In genomic region chr17:39738568-39738901, GRCh38 we compare ENCODE assay signal across 8 cellular contexts. TPM values are rescaled to one million over a fixed set of nuclear protein-coding genes. Genes with fewer than 3 reads are reported as not detected.
DNase-seq lines count a peak whose midpoint lies in the region; ATAC-seq, FAIRE-seq and TF ChIP-seq lines count a peak whose summit lies in the region.

No MANE protein-coding gene starts in this region.

- no peak for TF ChIP-seq POLR2A in endothelial cell of umbilical vein (IDR thresholded peaks at IDR 0.05; ENCODE audit: low read depth, low read length)

- dilution Hi-C loops in endothelial cell of umbilical vein (cut with MboI; ENCODE audit: extremely low pct_ligation_motif_present, low sequenced_read_pairs): no loop called here

- H3K4me2 ChIP-seq in endothelial cell of umbilical vein (ENCODE audit: insufficient read depth, low read length): no peak overlapping the region

- no peaks in the 10 kb centered on the region for H4K20me1 ChIP-seq in endothelial cell of umbilical vein (replicated peaks; ENCODE audit: control insufficient read depth, extremely low read depth, insufficient read depth, low read length)

- no peaks in the 10 kb centered on the region for H3K9me1 ChIP-seq in endothelial cell of umbilical vein (replicated peaks; ENCODE audit: control insufficient read depth, extremely low read depth, insufficient read depth, low read length)

- H3K9ac ChIP-seq in endothelial cell of umbilical vein (replicated peaks; ENCODE audit: extremely low read depth, insufficient read depth, low read length): no peak overlapping the region

- peak overlapping the region; percentile 66 for H2AFZ ChIP-seq in endothelial cell of umbilical vein (ENCODE audit: low read depth, low read length)

- H3K27ac ChIP-seq in endothelial cell of umbilical vein (ENCODE audit: insufficient read depth, low read depth, low read length): no peak overlapping the region

- H3K4me1 Mint-ChIP-seq in osteocyte (ENCODE audit: unreplicated experiment): peaks cover 27% of the 10 kb centered on the region

- peak overlapping the region; percentile 56 for H3K4me3 Mint-ChIP-seq in osteocyte (ENCODE audit: unreplicated experiment)

- no peaks in the 10 kb centered on the region for H3K79me2 ChIP-seq in endothelial cell of umbilical vein (ENCODE audit: control insufficient read depth, insufficient read depth, low read length)

- H3K9me3 ChIP-seq in endothelial cell of umbilical vein (replicated peaks; ENCODE audit: control insufficient read depth, insufficient read depth, low read length): no peaks in the 10 kb centered on the region

- H3K36me3 Mint-ChIP-seq in osteocyte (ENCODE audit: unreplicated experiment): no peaks in the 10 kb centered on the region

- peaks cover 18 to 27% of the 10 kb centered on the region in 2 experiments for H3K27me3 ChIP-seq in endothelial cell of umbilical vein (ENCODE audit: control insufficient read depth in 2 of 2, insufficient read depth in 2 of 2, low read length in 2 of 2)

- no peaks in the 10 kb centered on the region for H3K36me3 ChIP-seq in endothelial cell of umbilical vein (ENCODE audit: control insufficient read depth in 2 of 2, extremely low read depth in 1 of 2, insufficient read depth in 2 of 2, low read length in 2 of 2)

- no peak overlapping the region for H3K27ac Mint-ChIP-seq in osteocyte (ENCODE audit: unreplicated experiment)

- DNase-seq in Right ventricle myocardium superior: no peak
- DNase-seq in cardiac septum (ENCODE audit: low spot score): no peak
- DNase-seq in activated CD4-positive, alpha-beta T cell treated with anti-CD3 and anti-CD28 coated beads, Interleukin-2, amount 50 U/mL, for 48 hours: peak; percentile 63 to 75
- no peak for DNase-seq in endothelial cell of umbilical vein (ENCODE audit: low read depth, low spot score)
- no peak for DNase-seq in osteocyte (ENCODE audit: extremely low spot score, unreplicated experiment)
- DNase-seq in CD1c-positive myeloid dendritic cell (ENCODE audit: extremely low spot score): no peak

- CTCF ChIA-PET in endothelial cell of umbilical vein (lab: Charles Lee): interaction anchor here (1.6 kb wide), 1 partner anchor 9 kb away, joined by 11 read pairs; the partner anchor contains the start of gene MIEN1

- no TSS peak for BruUV-seq in endothelial cell of umbilical vein (replicated peaks; lab: Mats Ljungman, UMichigan)

- intact Hi-C loops in Right ventricle myocardium superior (cut with DNase I) (no loop called here), cardiac septum (cut with DNase I) (no loop called here), endothelial cell of umbilical vein (cut with micrococcal nuclease) (loop anchor here (1.0 kb wide), 1 partner anchor 44 kb away; no protein-coding TSS in a partner anchor)

- ATAC-seq in Right ventricle myocardium superior (ENCODE audit: poor library complexity) (peak; percentile 26), HG02884 (IDR thresholded peaks at IDR 0.05; ENCODE audit: unreplicated experiment) (no peak), HG03520 (IDR thresholded peaks at IDR 0.05; ENCODE audit: unreplicated experiment) (no peak)

- TF ChIP-seq CTCF in endothelial cell of umbilical vein (IDR thresholded peaks at IDR 0.05; ENCODE audit: extremely low read depth in 1 of 2, insufficient read depth in 1 of 2, low read depth in 1 of 2, low read length in 2 of 2) (no peak), osteocyte (IDR thresholded peaks at IDR 0.05) (no peak)

- H3K27me3 Mint-ChIP-seq in osteocyte (ENCODE audit: unreplicated experiment): peaks cover 5% of the 10 kb centered on the region

- H3K4me3 ChIP-seq in endothelial cell of umbilical vein (replicated peaks in 1 of 3; ENCODE audit: insufficient read depth in 1 of 3, low read depth in 1 of 3, low read length in 3 of 3): no peak overlapping the region

- no peak for FAIRE-seq in endothelial cell of umbilical vein (lab: Jason Lieb, UNC)

- peaks cover 14% of the 10 kb centered on the region for H3K4me1 ChIP-seq in endothelial cell of umbilical vein (ENCODE audit: control insufficient read depth, extremely low read depth, insufficient read depth, low read length)

- POLR2A ChIA-PET in endothelial cell of umbilical vein (lab: Charles Lee): no interaction called here

- no peaks in the 10 kb centered on the region for H3K9me3 Mint-ChIP-seq in osteocyte (ENCODE audit: unreplicated experiment)

TF ChIP-seq in endothelial cell of umbilical vein, 7 proteins besides CTCF, POLR2A, EP300 and RAD21:
- peak; percentile 66 for TF ChIP-seq EZH2 (IDR thresholded peaks at IDR 0.05; ENCODE audit: borderline replicate concordance, low read depth, low read length, severe bottlenecking)
- no peak for TF ChIP-seq MAX (IDR thresholded peaks at IDR 0.05; ENCODE audit: insufficient read depth, insufficient read length)

RNA-seq across cellular contexts. Expression of gene GRB7, which starts 0.8 kb away (rescaled TPM):
- 2.2 TPM for total RNA-seq in Right ventricle myocardium superior
- total RNA-seq in cardiac septum: 0.65 TPM
- total RNA-seq in endothelial cell of umbilical vein: not detected in 2 replicates
- 0.04 and 0.06 TPM in 2 replicates for polyA plus RNA-seq in endothelial cell of umbilical vein
- polyA plus RNA-seq in endothelial cell of umbilical vein (2011; cell fraction: cytosol; rRNA removed): 0.04 TPM in 1 of 2 replicates, not detected in the other
- 0.17 and 0.24 TPM in 2 replicates for polyA plus RNA-seq in endothelial cell of umbilical vein (2011; cell fraction: nucleus; rRNA removed)
- polyA plus RNA-seq in endothelial cell of umbilical vein (2012): 0.15 and 0.35 TPM in 2 replicates
- 0.36 TPM in 1 of 2 replicates, not detected in the other for polyA minus RNA-seq in endothelial cell of umbilical vein
- 2.7 TPM for polyA minus RNA-seq in endothelial cell of umbilical vein (2011; cell fraction: cytosol; rRNA and poly(A)+ RNA removed)
- not detected in 2 replicates for polyA minus RNA-seq in endothelial cell of umbilical vein (2011; cell fraction: nucleus; rRNA and poly(A)+ RNA removed)
- 0.94 and 1.2 TPM in 2 replicates for total RNA-seq in osteocyte

RNA-seq across cellular contexts. Expression of gene MIEN1, which starts 8.2 kb away (rescaled TPM):
- total RNA-seq in Right ventricle myocardium superior: 50.4 TPM
- total RNA-seq in cardiac septum: 48.5 TPM
- 42.4 and 51.1 TPM in 2 replicates for total RNA-seq in endothelial cell of umbilical vein
- polyA plus RNA-seq in endothelial cell of umbilical vein: 74.1 and 74.5 TPM in 2 replicates
- polyA plus RNA-seq in endothelial cell of umbilical vein (2011; cell fraction: cytosol; rRNA removed): 70.9 and 81.7 TPM in 2 replicates
- 26.5 and 26.8 TPM in 2 replicates for polyA plus RNA-seq in endothelial cell of umbilical vein (2011; cell fraction: nucleus; rRNA removed)
- 71.2 and 91.6 TPM in 2 replicates for polyA plus RNA-seq in endothelial cell of umbilical vein (2012)
- 19.7 and 20.0 TPM in 2 replicates for polyA minus RNA-seq in endothelial cell of umbilical vein
- polyA minus RNA-seq in endothelial cell of umbilical vein (2011; cell fraction: cytosol; rRNA and poly(A)+ RNA removed): 23.8 TPM
- 10.8 TPM in 2 replicates for polyA minus RNA-seq in endothelial cell of umbilical vein (2011; cell fraction: nucleus; rRNA and poly(A)+ RNA removed)
- total RNA-seq in osteocyte: 48.4 and 52.7 TPM in 2 replicates

RNA-seq across cellular contexts. Expression of gene ERBB2, which starts 38.7 kb away (rescaled TPM):
- total RNA-seq in Right ventricle myocardium superior (64.2 TPM), cardiac septum (84.4 TPM), endothelial cell of umbilical vein (29.1 and 32.9 TPM in 2 replicates), osteocyte (66.2 and 69.9 TPM in 2 replicates)
- 20.6 and 22.8 TPM in 2 replicates for polyA plus RNA-seq in endothelial cell of umbilical vein
- 12.2 and 14.5 TPM in 2 replicates for polyA plus RNA-seq in endothelial cell of umbilical vein (2011; cell fraction: cytosol; rRNA removed)
- 20.0 and 24.1 TPM in 2 replicates for polyA plus RNA-seq in endothelial cell of umbilical vein (2011; cell fraction: nucleus; rRNA removed)
- polyA plus RNA-seq in endothelial cell of umbilical vein (2012): 19.6 and 32.9 TPM in 2 replicates
- 27.5 and 44.6 TPM in 2 replicates for polyA minus RNA-seq in endothelial cell of umbilical vein
- 13.6 TPM for polyA minus RNA-seq in endothelial cell of umbilical vein (2011; cell fraction: cytosol; rRNA and poly(A)+ RNA removed)
- 10.1 and 16.2 TPM in 2 replicates for polyA minus RNA-seq in endothelial cell of umbilical vein (2011; cell fraction: nucleus; rRNA and poly(A)+ RNA removed)

RNA-seq across cellular contexts. Expression of gene PGAP3, which starts 50.7 kb away (rescaled TPM):
- total RNA-seq in Right ventricle myocardium superior (10.0 TPM), cardiac septum (15.3 TPM), endothelial cell of umbilical vein (6.4 and 7.0 TPM in 2 replicates), osteocyte (33.8 and 35.3 TPM in 2 replicates)
- polyA plus RNA-seq in endothelial cell of umbilical vein: 14.9 and 17.0 TPM in 2 replicates
- 6.9 and 9.6 TPM in 2 replicates for polyA plus RNA-seq in endothelial cell of umbilical vein (2011; cell fraction: cytosol; rRNA removed)
- 31.1 and 34.7 TPM in 2 replicates for polyA plus RNA-seq in endothelial cell of umbilical vein (2011; cell fraction: nucleus; rRNA removed)
- polyA plus RNA-seq in endothelial cell of umbilical vein (2012): 4.2 and 6.0 TPM in 2 replicates
- polyA minus RNA-seq in endothelial cell of umbilical vein: 8.3 and 9.9 TPM in 2 replicates
- 2.4 TPM for polyA minus RNA-seq in endothelial cell of umbilical vein (2011; cell fraction: cytosol; rRNA and poly(A)+ RNA removed)
- polyA minus RNA-seq in endothelial cell of umbilical vein (2011; cell fraction: nucleus; rRNA and poly(A)+ RNA removed): 5.9 and 6.2 TPM in 2 replicates

Comparison
In these comparisons a context has a peak if more than half of its experiments do, and no peak if none do; other contexts are left out.
1. DNase-seq: peak in activated CD4-positive, alpha-beta T cell treated with anti-CD3 and anti-CD28 coated beads, Interleukin-2, amount 50 U/mL, for 48 hours (2 of 2); none in Right ventricle myocardium superior (single experiment), cardiac septum (single experiment), endothelial cell of umbilical vein (single experiment), osteocyte (single experiment) and CD1c-positive myeloid dendritic cell (single experiment).